12 cellular contexts compared by ENCODE assay signal in the genomic region with DNA sequence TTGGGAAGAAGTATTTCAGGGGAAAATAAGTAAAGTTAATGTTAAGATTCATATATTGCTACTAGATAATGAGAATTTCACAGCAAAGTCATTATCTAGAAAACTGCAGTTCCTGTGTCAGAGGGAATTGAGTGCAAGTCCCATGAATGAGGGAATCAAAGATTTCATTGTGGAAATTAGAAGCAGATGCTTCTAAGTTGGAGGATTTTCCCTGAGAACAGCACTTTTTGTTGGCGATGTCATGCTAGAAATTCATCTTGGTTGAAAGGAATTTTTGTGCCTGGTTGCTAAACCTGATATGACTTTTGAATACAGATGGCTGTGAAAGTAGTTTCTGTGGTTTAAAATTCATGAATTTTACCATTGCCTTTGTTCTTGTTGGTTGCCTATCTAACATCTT. TPM values are rescaled to one million over a fixed set of nuclear protein-coding genes. Genes with fewer than 3 reads are reported as not detected.
DNase-seq lines count a peak whose midpoint lies in the region; TF ChIP-seq lines count a peak whose summit lies in the region.
"Had no signal": no experiment of that assay in that cellular context is flagged by ENCODE, and none has a peak within 500 bp of the region (broad histone marks: within the 10 kb centered on the region; RNA-seq: fewer than 3 reads in every experiment).

No MANE protein-coding gene starts in this region.

- H3K36me3 ChIP-seq in KMS-11 (ENCODE audit: insufficient read depth) (no peaks in the 10 kb centered on the region), breast epithelium (no peaks in the 10 kb centered on the region), hepatocyte (replicated peaks; ENCODE audit: insufficient read depth, low read depth) (no peaks in the 10 kb centered on the region)
- H3K36me3 ChIP-seq: adrenal gland had no signal

- H3K4me1 ChIP-seq in KMS-11 (ENCODE audit: low read depth, poor library complexity, severe bottlenecking) (peaks cover 70% of the 10 kb centered on the region), breast epithelium (peaks cover 0 to 5% of the 10 kb centered on the region in 2 donors), hepatocyte (ENCODE audit: insufficient read depth) (peaks cover 19% of the 10 kb centered on the region)

- intact Hi-C loops in breast epithelium (cut with DNase I; ENCODE audit: low total_unique reads): no loop called here

- TF ChIP-seq CTCF in KMS-11 (conservative IDR thresholded peaks at IDR 0.05; ENCODE audit: low read depth, low read length): no peak
- TF ChIP-seq CTCF in breast epithelium (IDR thresholded peaks at IDR 0.05): no peak
- no peak for TF ChIP-seq CTCF in hepatocyte (IDR thresholded peaks at IDR 0.05; ENCODE audit: poor library complexity)
- no peak for TF ChIP-seq CTCF in GM20000 (IDR thresholded peaks at IDR 0.05; ENCODE audit: extremely low read depth, missing control alignments)

- H3K27me3 ChIP-seq in KMS-11 (ENCODE audit: insufficient read depth, low read depth) (no peaks in the 10 kb centered on the region), breast epithelium (no peaks in the 10 kb centered on the region), hepatocyte (no peaks in the 10 kb centered on the region)
- H3K27me3 ChIP-seq: adrenal gland had no signal

- H3K4me3 ChIP-seq in KMS-11 (IDR thresholded peaks at IDR 0.05; ENCODE audit: insufficient read depth, low read depth, low read length): no peak overlapping the region
- H3K4me3 ChIP-seq in breast epithelium: peak overlapping the region in 1 of 3 donors; percentile 30
- no peak overlapping the region for H3K4me3 ChIP-seq in hepatocyte
- H3K4me3 ChIP-seq: adrenal gland, GM12878 had no signal

- H3K79me2 ChIP-seq in KMS-11 (ENCODE audit: insufficient read depth, low read depth): peaks cover 82% of the 10 kb centered on the region
- peaks cover 90% of the 10 kb centered on the region for H3K79me2 ChIP-seq in hepatocyte

- WGBS in hepatocyte (ENCODE audit: low lambda C conversion rate, missing lambda C conversion rate): 50% methylated on average over 1 of the region's 1 CpG

- H3K27ac ChIP-seq in KMS-11 (peak overlapping the region; percentile 29; the same call in 1 of the 2 replicates), breast epithelium (peak overlapping the region; percentile 70 to 76), hepatocyte (peak overlapping the region; percentile 29)
- H3K27ac ChIP-seq: adrenal gland had no signal

- no peak for DNase-seq in breast epithelium (ENCODE audit: low spot score in 2 of 2)
- DNase-seq in hepatocyte (ENCODE audit: low spot score): no peak
- DNase-seq in stromal cell of bone marrow (ENCODE audit: low read depth): peak; percentile 65
- DNase-seq in GM20000 (ENCODE audit: low spot score): no peak
- DNase-seq in DMS153 (lab: John Stamatoyannopoulos, UW): no peak
- no peak for DNase-seq in cortex of kidney (lab: John Stamatoyannopoulos, UW)
- DNase-seq: adrenal gland; erythroblast; Karpas-422; stimulated activated CD4-positive, alpha-beta T cell treated with anti-CD3 and anti-CD28 coated beads, Interleukin-2, amount 100 ng/mL, for 48 hours had no signal

- H3K9me3 ChIP-seq in breast epithelium: no peaks in the 10 kb centered on the region
- no peaks in the 10 kb centered on the region for H3K9me3 ChIP-seq in hepatocyte (ENCODE audit: low read depth)

- H3K4me2 ChIP-seq in KMS-11 (peak overlapping the region; percentile 46), hepatocyte (no peak overlapping the region)

- H2AFZ ChIP-seq in KMS-11 (ENCODE audit: low read depth) (no peak overlapping the region), hepatocyte (no peak overlapping the region)

- H3K9me2 ChIP-seq in hepatocyte (replicated peaks; ENCODE audit: insufficient read depth): no peaks in the 10 kb centered on the region

- H4K20me1 ChIP-seq in KMS-11 (ENCODE audit: insufficient read depth) (peaks cover 27% of the 10 kb centered on the region), hepatocyte (ENCODE audit: insufficient read depth, poor library complexity, severe bottlenecking) (peaks cover 6% of the 10 kb centered on the region)

- no peak for TF ChIP-seq POLR2A in breast epithelium (IDR thresholded peaks at IDR 0.05)

- no peak overlapping the region for H3K9ac ChIP-seq in KMS-11

RNA-seq across cellular contexts. Expression of a gene that starts 25.6 kb away (rescaled TPM):
- total RNA-seq in breast epithelium (100 to 1,000 TPM in 1 of 3 donors, 10 to 100 TPM in 2; 14.6 to 111 (median 80.3) TPM), hepatocyte (37.4 and 64.4 TPM in 2 replicates)
- 17.0 and 18.9 TPM in 2 replicates for polyA plus RNA-seq in hepatocyte
